Comparison of ENCODE assay signal across 19 cellular contexts in the genomic region with DNA sequence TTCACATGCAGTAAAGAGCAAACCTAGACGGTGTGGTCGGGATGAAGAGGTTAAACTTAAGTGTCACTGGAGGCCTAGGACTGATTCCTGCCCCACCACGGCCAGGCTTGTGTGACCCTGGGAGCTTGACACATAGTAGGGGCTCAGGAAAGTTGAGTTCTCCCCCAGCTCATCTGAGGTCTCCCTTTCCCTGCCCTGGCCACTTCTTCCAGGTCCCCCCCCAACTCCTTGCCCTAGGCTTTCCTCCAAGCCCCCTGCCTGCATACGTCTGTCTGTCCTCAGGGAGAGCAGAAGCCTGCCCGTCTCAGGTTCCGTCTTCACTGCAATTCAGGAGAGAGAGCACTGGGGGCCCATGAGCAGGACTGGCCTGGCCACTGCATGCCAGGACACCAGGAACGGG.
"Had no signal": no experiment of that assay in that cellular context is flagged by ENCODE, and none has a peak within 500 bp of the region (broad histone marks: within the 10 kb centered on the region; RNA-seq: fewer than 3 reads in every experiment).

No MANE protein-coding gene starts in this region.

- H3K27me3 ChIP-seq: right lobe of liver, thyroid gland had no signal

- FAIRE-seq: urothelium cell line had no signal

- H3K27ac ChIP-seq: esophagus squamous epithelium, gastroesophageal sphincter, left lung, lower lobe of right lung, psoas muscle, right lobe of liver, skin epidermis, thyroid gland had no signal

- H3K36me3 Mint-ChIP-seq: type B pancreatic cell had no signal

- H3K9me3 Mint-ChIP-seq: type B pancreatic cell had no signal

- H3K9me3 ChIP-seq: lower lobe of right lung, right lobe of liver, thyroid gland had no signal

- H3K4me1 ChIP-seq: esophagus squamous epithelium, gastroesophageal sphincter, left lung, lower lobe of right lung, psoas muscle, right lobe of liver, thyroid gland had no signal

- H3K4me3 Mint-ChIP-seq: effector memory CD8-positive, alpha-beta T cell; type B pancreatic cell had no signal

- DNase-seq: central memory CD4-positive, alpha-beta T cell; effector memory CD8-positive, alpha-beta T cell; esophagus squamous epithelium; foreskin fibroblast; left lung; lower lobe of right lung; mesenchymal stem cell; midbrain; psoas muscle; retina; stimulated activated CD4-positive, alpha-beta T cell treated with anti-CD3 and anti-CD28 coated beads, Interleukin-12 subunit alpha, Interleukin-12 subunit beta, amount 100 ng/mL, for 4 hours; stimulated activated CD4-positive, alpha-beta T cell treated with anti-CD3 and anti-CD28 coated beads, Interleukin-2, amount 100 ng/mL, for 48 hours; stimulated activated naive CD4-positive, alpha-beta T cell treated with Interleukin-2 at 50 U/mL for 16 hours; thyroid gland had no signal

- H3K27ac Mint-ChIP-seq: effector memory CD8-positive, alpha-beta T cell; type B pancreatic cell had no signal

- ATAC-seq: effector memory CD8-positive, alpha-beta T cell; gastroesophageal sphincter; left lung; lower lobe of right lung; psoas muscle; right lobe of liver had no signal

- H3K4me3 ChIP-seq: esophagus squamous epithelium, gastroesophageal sphincter, left lung, lower lobe of right lung, psoas muscle, right lobe of liver, skin epidermis, thyroid gland had no signal

- H3K36me3 ChIP-seq: esophagus squamous epithelium, gastroesophageal sphincter, left lung, lower lobe of right lung, right lobe of liver, thyroid gland had no signal
